In the genomic region with DNA sequence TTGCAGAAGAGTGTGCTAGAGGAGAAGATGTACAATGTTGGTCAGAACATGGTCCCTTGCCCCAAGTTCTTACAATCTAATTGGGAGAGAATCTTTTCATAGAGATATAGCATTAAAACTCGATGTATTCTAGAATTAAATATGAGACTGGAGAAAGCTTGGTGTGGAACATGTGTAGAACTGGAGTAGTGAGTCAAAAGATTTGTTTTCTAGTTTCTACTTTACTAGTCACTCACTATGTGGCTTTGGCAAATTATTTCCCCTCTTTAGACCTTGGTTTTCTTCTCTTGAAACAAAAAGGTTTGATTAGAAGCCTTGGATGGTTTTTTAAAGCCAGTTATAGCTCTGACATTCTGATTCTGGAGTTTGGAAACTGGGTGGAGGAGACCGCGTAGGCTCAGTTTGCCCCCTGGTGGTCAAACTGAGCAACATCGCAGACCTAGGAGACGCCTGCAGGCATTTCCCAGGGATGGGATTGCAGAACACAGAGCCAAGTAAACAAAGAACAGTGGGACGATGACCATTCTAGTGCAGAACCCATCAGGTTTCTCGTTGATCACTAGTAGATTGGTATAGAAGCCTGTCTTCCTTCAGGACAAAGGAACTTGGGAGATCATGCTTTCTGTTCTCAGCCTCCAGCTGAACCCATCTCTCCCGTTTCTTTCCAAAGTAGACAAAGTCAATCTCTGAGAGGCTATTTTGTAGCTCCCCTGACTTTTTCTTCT, we compare ENCODE assay signal across 8 cellular contexts. TPM values are rescaled to one million over a fixed set of nuclear protein-coding genes. Genes with fewer than 3 reads are reported as not detected.
DNase-seq lines count a peak whose midpoint lies in the region; ATAC-seq and TF ChIP-seq lines count a peak whose summit lies in the region.

No MANE protein-coding gene starts in this region.

- H3F3A ChIP-seq in Loucy (ENCODE audit: low read depth): no peaks in the 10 kb centered on the region

- no peak overlapping the region for H3K27ac Mint-ChIP-seq in T-cell

- H3K36me3 Mint-ChIP-seq in T-cell: no peaks in the 10 kb centered on the region

- no peaks in the 10 kb centered on the region for H3K9me3 ChIP-seq in Loucy (ENCODE audit: insufficient read depth, low read depth, low read length)

- H3K4me3 ChIP-seq in Loucy (ENCODE audit: low read length, poor library complexity, severe bottlenecking): no peak overlapping the region

- H3K9ac ChIP-seq in Loucy (ENCODE audit: low read depth, low read length, poor library complexity, severe bottlenecking): no peak overlapping the region

- no peaks in the 10 kb centered on the region for H3K9me3 Mint-ChIP-seq in T-cell

- intact Hi-C loops in left colon (cut with DNase I, micrococcal nuclease): loop anchor here in 1 of 2 donors (10.0 kb wide), 2 partner anchors 275 to 345 kb away; a partner anchor contains a TSS

- H3K4me1 Mint-ChIP-seq in T-cell: peaks cover 3 to 9% (median 8%) of the 10 kb centered on the region in 3 donors

- no peaks in the 10 kb centered on the region for H3K79me2 ChIP-seq in Loucy (ENCODE audit: insufficient read depth, low read length)

- no peaks in the 10 kb centered on the region for H4K20me1 ChIP-seq in Loucy (ENCODE audit: insufficient read depth, low read length, poor library complexity, severe bottlenecking)

- H2AFZ ChIP-seq in Loucy (ENCODE audit: low read length): peak overlapping the region; percentile 80

- peak; percentile 77 to 83 (median 78) for ATAC-seq in T-cell (replicated peaks in 1 of 4)
- ATAC-seq in left colon: peak; percentile 92
- ATAC-seq in HG02588 (IDR thresholded peaks at IDR 0.05; ENCODE audit: unreplicated experiment): no peak

- H3K9me2 ChIP-seq in Loucy (replicated peaks; ENCODE audit: low read depth, low read length): no peaks in the 10 kb centered on the region

- TF ChIP-seq CTCF in Loucy (conservative IDR thresholded peaks at IDR 0.05; ENCODE audit: low read length): peak; percentile 96

- no peaks in the 10 kb centered on the region for H3K36me3 ChIP-seq in Loucy (ENCODE audit: insufficient read depth, low read length)

- CTCF ChIA-PET in T-cell (lab: Charles Lee): interaction anchor here in 1 of 2 donors (1.0 to 1.8 kb wide), 3 partner anchors 12 to 37 kb away, joined by 4 to 6 read pairs (median 6); no protein-coding TSS in a partner anchor

- H3K4me2 ChIP-seq in Loucy (ENCODE audit: low read depth, low read length, poor library complexity, severe bottlenecking): no peak overlapping the region

- H3K27me3 ChIP-seq in Loucy (ENCODE audit: insufficient read depth, low read length, poor library complexity, severe bottlenecking): no peaks in the 10 kb centered on the region

- peaks cover 22 to 29% of the 10 kb centered on the region in 2 donors for H3K27me3 Mint-ChIP-seq in T-cell

- H3K4me3 Mint-ChIP-seq in T-cell: no peak overlapping the region

- DNase-seq in SIG-M5 treated with dmso at 0.1 percent for 504 hours (lab: John Stamatoyannopoulos, UW; ENCODE audit: unreplicated experiment) (peak; percentile 66), SIG-M5 (lab: John Stamatoyannopoulos, UW) (no peak), T-cell (peak in 26 of 34 experiments; percentile 9 to 45 (median 23)), cerebellum (ENCODE audit: low spot score) (peak; percentile 75), left colon (peak in 1 of 2 donors; percentile 40)
- peak; percentile 9 for DNase-seq in stimulated activated naive CD4-positive, alpha-beta T cell treated with Interleukin-2 at 50 U/mL for 16 hours (lab: John Stamatoyannopoulos, UW)

- no peaks in the 10 kb centered on the region for H3K4me1 ChIP-seq in Loucy (ENCODE audit: insufficient read depth, low read length, poor library complexity, severe bottlenecking)

- POLR2A ChIA-PET in T-cell (lab: Charles Lee): no interaction called here

RNA-seq across cellular contexts. Expression of a gene that starts 8.5 kb away (rescaled TPM):
- total RNA-seq in T-cell: under 1 TPM in 1 of 5 donors, not detected in 4; 0.55 TPM
- total RNA-seq in cerebellum: not detected
- total RNA-seq in left colon: 1 to 10 TPM in 1 of 2 donors, not detected in 1; 4.6 TPM

RNA-seq across cellular contexts. Expression of a gene that starts 8.9 kb away (rescaled TPM):
- total RNA-seq in T-cell: 10 to 100 TPM; 20.3 to 24.9 (median 21.7) TPM
- total RNA-seq in cerebellum: 31.9 TPM
- 10 to 100 TPM; 11.2 to 12.6 TPM for total RNA-seq in left colon
